10 cellular contexts compared by ENCODE assay signal in the genomic region with DNA sequence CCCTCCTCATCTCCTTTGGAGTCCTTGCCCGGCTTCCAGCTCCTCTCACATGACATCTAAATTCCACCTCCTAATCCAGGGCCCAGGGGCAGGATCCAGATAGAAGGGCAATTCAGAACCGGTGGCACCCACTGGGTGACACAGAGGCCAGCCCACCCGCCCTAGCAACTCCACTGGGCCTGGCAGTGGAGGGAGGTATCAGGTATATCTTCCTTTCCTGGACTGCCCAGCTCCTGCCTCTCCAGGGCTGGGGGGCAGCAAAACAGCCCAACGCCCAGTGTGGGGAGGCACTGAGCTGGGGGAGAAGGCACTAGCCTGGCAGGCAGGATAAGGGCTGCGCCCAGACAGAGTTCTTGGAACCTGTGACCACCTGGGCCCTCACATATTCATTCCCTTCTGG. TPM values are rescaled to one million over a fixed set of nuclear protein-coding genes. Genes with fewer than 3 reads are reported as not detected.
DNase-seq lines count a peak whose midpoint lies in the region; ATAC-seq lines count a peak whose summit lies in the region.
"Had no signal": no experiment of that assay in that cellular context is flagged by ENCODE, and none has a peak within 500 bp of the region (broad histone marks: within the 10 kb centered on the region; RNA-seq: fewer than 3 reads in every experiment).

No MANE protein-coding gene starts in this region.

- no peaks in the 10 kb centered on the region for H3K9me3 Mint-ChIP-seq in activated naive CD4-positive, alpha-beta T cell treated with anti-CD3 and anti-CD28 coated beads for 36 hours
- no peaks in the 10 kb centered on the region for H3K9me3 Mint-ChIP-seq in naive thymus-derived CD4-positive, alpha-beta T cell

- POLR2A ChIA-PET in naive thymus-derived CD4-positive, alpha-beta T cell (lab: Charles Lee) = interaction anchor here (1.4 kb wide), 1 partner anchor 11 kb away, joined by 5 read pairs; the partner anchor contains the start of gene TRIM8

- WGBS in urinary bladder = 86% methylated on average over 5 of the region's 5 CpGs

- peaks cover 12% of the 10 kb centered on the region for H3K36me3 ChIP-seq in effector memory CD4-positive, alpha-beta T cell (ENCODE audit: control insufficient read depth, insufficient read depth, low read length)
- peaks cover 0 to 19% (median 0%) of the 10 kb centered on the region in 3 experiments for H3K36me3 ChIP-seq in naive thymus-derived CD4-positive, alpha-beta T cell (ENCODE audit: control insufficient read depth in 2 of 3, insufficient read depth in 3 of 3, low read length in 3 of 3)
- no peaks in the 10 kb centered on the region for H3K36me3 ChIP-seq in urinary bladder (ENCODE audit: insufficient read depth)

- H3K9me3 ChIP-seq in effector memory CD4-positive, alpha-beta T cell (ENCODE audit: control insufficient read depth, low read length) = no peaks in the 10 kb centered on the region
- H3K9me3 ChIP-seq in naive thymus-derived CD4-positive, alpha-beta T cell (ENCODE audit: control insufficient read depth in 2 of 3, low read length in 3 of 3) = no peaks in the 10 kb centered on the region

- no peaks in the 10 kb centered on the region for H3K27me3 Mint-ChIP-seq in activated naive CD4-positive, alpha-beta T cell treated with anti-CD3 and anti-CD28 coated beads for 36 hours (ENCODE audit: low read depth)
- H3K27me3 Mint-ChIP-seq in naive thymus-derived CD4-positive, alpha-beta T cell = peaks cover 0 to 5% (median 0%) of the 10 kb centered on the region in 5 donors

- CTCF ChIA-PET in activated naive CD4-positive, alpha-beta T cell treated with anti-CD3 and anti-CD28 coated beads for 36 hours (lab: Charles Lee) = interaction anchor here (0.6 to 1.3 kb wide), 3 partner anchors 11 to 1592 kb away, joined by 3 to 6 read pairs (median 5); partner anchors contain the start of gene TRIM8
- CTCF ChIA-PET in naive thymus-derived CD4-positive, alpha-beta T cell (lab: Charles Lee) = no interaction called here

- H3K27ac ChIP-seq in effector memory CD4-positive, alpha-beta T cell (ENCODE audit: insufficient read depth, low read length, poor library complexity, severe bottlenecking) = peak overlapping the region; percentile 43
- H3K27ac ChIP-seq in naive thymus-derived CD4-positive, alpha-beta T cell (ENCODE audit: low read depth, low read length) = peak overlapping the region; percentile 46
- H3K27ac ChIP-seq in urinary bladder (ENCODE audit: low read depth) = peak overlapping the region; percentile 76

- H3K4me3 Mint-ChIP-seq in activated naive CD4-positive, alpha-beta T cell treated with anti-CD3 and anti-CD28 coated beads for 36 hours = no peak overlapping the region
- peak overlapping the region in 3 of 10 donors; percentile 15 to 69 (median 48) for H3K4me3 Mint-ChIP-seq in naive thymus-derived CD4-positive, alpha-beta T cell

- H3K27me3 ChIP-seq in effector memory CD4-positive, alpha-beta T cell (replicated peaks; ENCODE audit: control insufficient read depth, insufficient read depth, low read length, poor library complexity, severe bottlenecking) = no peaks in the 10 kb centered on the region
- no peaks in the 10 kb centered on the region for H3K27me3 ChIP-seq in naive thymus-derived CD4-positive, alpha-beta T cell (ENCODE audit: control insufficient read depth in 2 of 2, insufficient read depth in 2 of 2, low read length in 2 of 2)

- DNase-seq in activated naive CD4-positive, alpha-beta T cell treated with anti-CD3 and anti-CD28 coated beads for 36 hours = no peak
- DNase-seq in activated naive CD4-positive, alpha-beta T cell treated with anti-CD3 and anti-CD28 coated beads, Interleukin-2, amount 50 U/mL, for 16 hours = no peak
- no peak for DNase-seq in effector memory CD4-positive, alpha-beta T cell
- no peak for DNase-seq in naive thymus-derived CD4-positive, alpha-beta T cell
- DNase-seq in OCI-M2 (lab: John Stamatoyannopoulos, UW; ENCODE audit: unreplicated experiment) = no peak
- DNase-seq in HT-29 (ENCODE audit: low spot score) = no peak
- no peak for DNase-seq in dedifferentiated amniotic fluid mesenchymal stem cell (ENCODE audit: extremely low spot score)
- DNase-seq: NCI-H2081 had no signal

- H3K4me3 ChIP-seq in effector memory CD4-positive, alpha-beta T cell (ENCODE audit: insufficient read depth, low read depth, low read length, poor library complexity, severe bottlenecking) = no peak overlapping the region
- no peak overlapping the region for H3K4me3 ChIP-seq in naive thymus-derived CD4-positive, alpha-beta T cell (ENCODE audit: low read length)
- no peak overlapping the region for H3K4me3 ChIP-seq in urinary bladder (ENCODE audit: low read depth, low read length)
- H3K4me3 ChIP-seq: GM12878 had no signal

- no peaks in the 10 kb centered on the region for H3K36me3 Mint-ChIP-seq in activated naive CD4-positive, alpha-beta T cell treated with anti-CD3 and anti-CD28 coated beads for 36 hours (ENCODE audit: low read depth)
- H3K36me3 Mint-ChIP-seq in naive thymus-derived CD4-positive, alpha-beta T cell = peaks cover 0 to 8% (median 0%) of the 10 kb centered on the region in 5 donors

- peaks cover 36% of the 10 kb centered on the region for H3K4me1 ChIP-seq in effector memory CD4-positive, alpha-beta T cell (ENCODE audit: control insufficient read depth, insufficient read depth, low read length, poor library complexity, severe bottlenecking)
- H3K4me1 ChIP-seq in naive thymus-derived CD4-positive, alpha-beta T cell (ENCODE audit: control insufficient read depth in 2 of 2, insufficient read depth in 2 of 2, low read length in 2 of 2) = peaks cover 15 to 37% of the 10 kb centered on the region in 2 donors
- no peaks in the 10 kb centered on the region for H3K4me1 ChIP-seq in urinary bladder (ENCODE audit: insufficient read depth)

- peaks cover 41% of the 10 kb centered on the region for H3K4me1 Mint-ChIP-seq in activated naive CD4-positive, alpha-beta T cell treated with anti-CD3 and anti-CD28 coated beads for 36 hours (ENCODE audit: low read depth)
- peaks cover 38 to 52% (median 43%) of the 10 kb centered on the region in 7 donors for H3K4me1 Mint-ChIP-seq in naive thymus-derived CD4-positive, alpha-beta T cell

- H3K27ac Mint-ChIP-seq in activated naive CD4-positive, alpha-beta T cell treated with anti-CD3 and anti-CD28 coated beads for 36 hours = peak overlapping the region; percentile 84
- H3K27ac Mint-ChIP-seq in naive thymus-derived CD4-positive, alpha-beta T cell = peak overlapping the region; percentile 66 to 88 (median 79)

- intact Hi-C loops in activated naive CD4-positive, alpha-beta T cell treated with anti-CD3 and anti-CD28 coated beads for 36 hours (cut with micrococcal nuclease) = loop anchor here (1.0 kb wide), 1 partner anchor 8 kb away; no protein-coding TSS in a partner anchor
- intact Hi-C loops in naive thymus-derived CD4-positive, alpha-beta T cell (cut with micrococcal nuclease) = no loop called here

- no peak for ATAC-seq in naive thymus-derived CD4-positive, alpha-beta T cell

RNA-seq across cellular contexts. Expression of gene TRIM8, which starts 10.4 kb away (rescaled TPM):
- 10 to 100 TPM; 18.8 to 20.0 TPM for total RNA-seq in activated naive CD4-positive, alpha-beta T cell treated with anti-CD3 and anti-CD28 coated beads for 36 hours
- total RNA-seq in naive thymus-derived CD4-positive, alpha-beta T cell = 10 to 100 TPM; 55.2 to 88.7 (median 59.1) TPM
- polyA plus RNA-seq in naive thymus-derived CD4-positive, alpha-beta T cell = 10 to 100 TPM; 23.9 to 50.5 TPM
- 35.5 TPM for total RNA-seq in urinary bladder
- polyA plus RNA-seq in urinary bladder = 116 TPM
- total RNA-seq in HT-29 (2014; rRNA removed; shearing (Covaris generic)) = 81.2 and 82.3 TPM in 2 replicates
